Comparison of ENCODE assay signal across 22 cellular contexts in genomic region chr1:220706480-220706879, GRCh38. TPM values are rescaled to one million over a fixed set of nuclear protein-coding genes. Genes with fewer than 3 reads are reported as not detected.
"Had no signal": no experiment of that assay in that cellular context is flagged by ENCODE, and none has a peak within 500 bp of the region (broad histone marks: within the 10 kb centered on the region; RNA-seq: fewer than 3 reads in every experiment).

No MANE protein-coding gene starts in this region.

- H3K27ac Mint-ChIP-seq: immature natural killer cell, nephron progenitor cell had no signal

- H3K9me3 Mint-ChIP-seq: immature natural killer cell; nephron progenitor cell; stimulated activated naive CD8-positive, alpha-beta T cell treated with anti-CD3 and anti-CD28 coated beads, Interleukin-15, amount 100 ng/mL, for 72 hours had no signal

- FAIRE-seq: frontal cortex had no signal

- H3K4me3 ChIP-seq: dorsolateral prefrontal cortex, lower lobe of right lung, psoas muscle, suprapubic skin had no signal

- H3K4me1 ChIP-seq: lower lobe of right lung, psoas muscle, suprapubic skin had no signal

- H3K4me3 Mint-ChIP-seq: immature natural killer cell; naive thymus-derived CD8-positive, alpha-beta T cell; nephron progenitor cell; stimulated activated naive CD8-positive, alpha-beta T cell treated with anti-CD3 and anti-CD28 coated beads, Interleukin-15, amount 100 ng/mL, for 72 hours had no signal

- H3K36me3 Mint-ChIP-seq: immature natural killer cell; naive thymus-derived CD8-positive, alpha-beta T cell had no signal

- H3K27me3 ChIP-seq: dorsolateral prefrontal cortex, suprapubic skin had no signal

- H3K27ac ChIP-seq: dorsolateral prefrontal cortex, lower lobe of right lung, psoas muscle, suprapubic skin had no signal

- H3K9me3 ChIP-seq: lower lobe of right lung, psoas muscle, suprapubic skin had no signal

- H3K36me3 ChIP-seq: lower lobe of right lung, suprapubic skin had no signal

- ATAC-seq: lower lobe of right lung; naive thymus-derived CD8-positive, alpha-beta T cell; psoas muscle; stimulated activated naive CD8-positive, alpha-beta T cell treated with anti-CD3 and anti-CD28 coated beads, Interleukin-15, amount 100 ng/mL, for 72 hours had no signal

- DNase-seq: caudate nucleus; cerebellar nuclear complex; cortex of kidney; dorsolateral prefrontal cortex; effector CD4-positive, alpha-beta T cell; hypothalamus; immature natural killer cell; kidney glomerular epithelial cell; left colon; left ventricle myocardium superior; lower lobe of right lung; naive thymus-derived CD8-positive, alpha-beta T cell; nephron progenitor cell; psoas muscle; right cardiac atrium; stimulated activated CD4-positive, alpha-beta T cell treated with anti-CD3 and anti-CD28 coated beads, Interleukin-4, amount 100 ng/mL, for 4 hours; stimulated activated naive CD4-positive, alpha-beta T cell; stimulated activated naive CD8-positive, alpha-beta T cell treated with anti-CD3 and anti-CD28 coated beads, Interleukin-15, amount 100 ng/mL, for 72 hours; trophoblast cell had no signal

RNA-seq across cellular contexts. Expression of gene C1orf115, which starts 16.3 kb away (rescaled TPM):
- total RNA-seq: myocyte had no signal

RNA-seq across cellular contexts. Expression of gene MTARC2, which starts 41.6 kb away (rescaled TPM):
- total RNA-seq: naive thymus-derived CD8-positive, alpha-beta T cell had no signal
- polyA plus RNA-seq: naive thymus-derived CD8-positive, alpha-beta T cell had no signal
